1 cellular context compared by ENCODE assay signal in genomic region chr16:1691956-1692355, GRCh38.
A peak's percentile ranks its signal among the peaks of the same experiment; 100 is the strongest.
TF ChIP-seq lines count a peak whose summit lies in the region.

No MANE protein-coding gene starts in this region.

TF ChIP-seq in HepG2, 621 proteins besides CTCF, POLR2A, EP300 and RAD21:
- no peak for TF ChIP-seq ZNF275 (CRISPR knock-in tag; IDR thresholded peaks at IDR 0.05; ENCODE audit: borderline replicate concordance)
- no peak for TF ChIP-seq ZNF564 (CRISPR knock-in tag; IDR thresholded peaks at IDR 0.05)
- TF ChIP-seq ZBTB38 (CRISPR knock-in tag; IDR thresholded peaks at IDR 0.05), result 0 out of 2 replicates have a peak, but pooled peaks have one; percentile 45
- TF ChIP-seq SSRP1 (CRISPR knock-in tag; IDR thresholded peaks at IDR 0.05), result no peak
- TF ChIP-seq, protein P1, sequence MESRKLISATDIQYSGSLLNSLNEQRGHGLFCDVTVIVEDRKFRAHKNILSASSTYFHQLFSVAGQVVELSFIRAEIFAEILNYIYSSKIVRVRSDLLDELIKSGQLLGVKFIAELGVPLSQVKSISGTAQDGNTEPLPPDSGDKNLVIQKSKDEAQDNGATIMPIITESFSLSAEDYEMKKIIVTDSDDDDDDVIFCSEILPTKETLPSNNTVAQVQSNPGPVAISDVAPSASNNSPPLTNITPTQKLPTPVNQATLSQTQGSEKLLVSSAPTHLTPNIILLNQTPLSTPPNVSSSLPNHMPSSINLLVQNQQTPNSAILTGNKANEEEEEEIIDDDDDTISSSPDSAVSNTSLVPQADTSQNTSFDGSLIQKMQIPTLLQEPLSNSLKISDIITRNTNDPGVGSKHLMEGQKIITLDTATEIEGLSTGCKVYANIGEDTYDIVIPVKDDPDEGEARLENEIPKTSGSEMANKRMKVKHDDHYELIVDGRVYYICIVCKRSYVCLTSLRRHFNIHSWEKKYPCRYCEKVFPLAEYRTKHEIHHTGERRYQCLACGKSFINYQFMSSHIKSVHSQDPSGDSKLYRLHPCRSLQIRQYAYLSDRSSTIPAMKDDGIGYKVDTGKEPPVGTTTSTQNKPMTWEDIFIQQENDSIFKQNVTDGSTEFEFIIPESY (CRISPR knock-in tag; IDR thresholded peaks at IDR 0.05), result peak; percentile 97
- no peak for TF ChIP-seq GABPA (IDR thresholded peaks at IDR 0.05; ENCODE audit: low read depth, low read length)
- no peak for TF ChIP-seq GABPA (CRISPR knock-in tag; IDR thresholded peaks at IDR 0.05; ENCODE audit: low read depth)
- no peak for TF ChIP-seq BRF2 (CRISPR knock-in tag; IDR thresholded peaks at IDR 0.05)
- no peak for TF ChIP-seq ZNF883 (CRISPR knock-in tag; IDR thresholded peaks at IDR 0.05; ENCODE audit: not compliant biosample characterization)
- no peak for TF ChIP-seq CAMTA2 (CRISPR knock-in tag; IDR thresholded peaks at IDR 0.05; ENCODE audit: borderline replicate concordance)
- TF ChIP-seq SCMH1 (CRISPR knock-in tag; IDR thresholded peaks at IDR 0.05; ENCODE audit: borderline replicate concordance), result no peak
- no peak for TF ChIP-seq FOSL1 (CRISPR knock-in tag; IDR thresholded peaks at IDR 0.05; ENCODE audit: borderline replicate concordance)
- TF ChIP-seq FOSL2 (CRISPR knock-in tag; IDR thresholded peaks at IDR 0.05), result peak; percentile 11; the same call in 1 of the 2 replicates
- no peak for TF ChIP-seq ZNF276 (CRISPR knock-in tag; IDR thresholded peaks at IDR 0.05; ENCODE audit: low read depth)
